ENCODE assay signal across 1 cellular context in genomic region chr3:195621095-195621494, GRCh38. TPM values are rescaled to one million over a fixed set of nuclear protein-coding genes. Genes with fewer than 3 reads are reported as not detected.
"Had no signal": no experiment of that assay in that cellular context is flagged by ENCODE, and none has a peak within 500 bp of the region (broad histone marks: within the 10 kb centered on the region; RNA-seq: fewer than 3 reads in every experiment).

No MANE protein-coding gene starts in this region.

RNA-seq across cellular contexts. Expression of gene APOD, which starts 37.4 kb away (rescaled TPM):
- total RNA-seq: OCI-LY7 had no signal
